Comparison of ENCODE assay signal across 8 cellular contexts in genomic region chr3:100209948-100210776, GRCh38. TPM values are rescaled to one million over a fixed set of nuclear protein-coding genes. Genes with fewer than 3 reads are reported as not detected.
DNase-seq lines count a peak whose midpoint lies in the region; ATAC-seq and TF ChIP-seq lines count a peak whose summit lies in the region.

No MANE protein-coding gene starts in this region.

- peaks cover 14% of the 10 kb centered on the region for H3K4me1 Mint-ChIP-seq in chondrocyte (ENCODE audit: low read depth)

- H3K27ac Mint-ChIP-seq in chondrocyte (ENCODE audit: unreplicated experiment), result peak overlapping the region; percentile 67

- ATAC-seq in GM19438 (IDR thresholded peaks at IDR 0.05; ENCODE audit: low read depth, unreplicated experiment) (peak; percentile 94), HG03442 (IDR thresholded peaks at IDR 0.05; ENCODE audit: unreplicated experiment) (peak; percentile 94)

- no peaks in the 10 kb centered on the region for H3K27me3 Mint-ChIP-seq in chondrocyte (ENCODE audit: low read depth)

- DNase-seq in chondrocyte (ENCODE audit: low spot score) (no peak), CD1c-positive myeloid dendritic cell (ENCODE audit: extremely low spot score) (no peak), DMS114 treated with DMSO at 0.1 percent for 48 hours (lab: John Stamatoyannopoulos, UW; ENCODE audit: unreplicated experiment) (no peak)
- DNase-seq in activated CD4-positive, alpha-beta T cell treated with anti-CD3 and anti-CD28 coated beads, Interleukin-2, amount 50 U/mL, for 4 hours, result no peak

- H3K27me3 ChIP-seq in BLaER1 treated with 17β-estradiol and CSF1 and Interleukin-3, amounts not matched to agents 10 nM and 100 nM, result no peaks in the 10 kb centered on the region
- no peaks in the 10 kb centered on the region for H3K27me3 ChIP-seq in neuron (ENCODE audit: insufficient read depth, low read length)

- TF ChIP-seq CTCF in chondrocyte (IDR thresholded peaks at IDR 0.05), result no peak

- H3K4me2 ChIP-seq in BLaER1 treated with 17β-estradiol and CSF1 and Interleukin-3, amounts not matched to agents 10 nM and 100 nM, result peak overlapping the region; percentile 5 to 80 (median 58); a peak in 19 of 22 replicates

- H3K4me3 ChIP-seq in BLaER1 treated with 17β-estradiol and CSF1 and Interleukin-3, amounts not matched to agents 10 nM and 100 nM, result no peak overlapping the region
- no peak overlapping the region for H3K4me3 ChIP-seq in neuron (ENCODE audit: low read length)

- no peak overlapping the region; a peak in 1 of 22 replicates for H3K9ac ChIP-seq in BLaER1 treated with 17β-estradiol and CSF1 and Interleukin-3, amounts not matched to agents 10 nM and 100 nM

- peak overlapping the region; percentile 13 for H2AFZ ChIP-seq in neuron (ENCODE audit: low read depth, low read length)

- H3K4me1 ChIP-seq in BLaER1 treated with 17β-estradiol and CSF1 and Interleukin-3, amounts not matched to agents 10 nM and 100 nM, result peaks cover 10 to 25% (median 21%) of the 10 kb centered on the region in 10 experiments
- peaks cover 25% of the 10 kb centered on the region for H3K4me1 ChIP-seq in neuron (ENCODE audit: insufficient read depth, low read length)

- H3K9me3 Mint-ChIP-seq in chondrocyte (ENCODE audit: low read depth), result no peaks in the 10 kb centered on the region

- H3K9me3 ChIP-seq in BLaER1 treated with 17β-estradiol and CSF1 and Interleukin-3, amounts not matched to agents 10 nM and 100 nM (replicated peaks in 1 of 11), result no peaks in the 10 kb centered on the region
- no peaks in the 10 kb centered on the region for H3K9me3 ChIP-seq in neuron (ENCODE audit: low read length)

- H3K4me3 Mint-ChIP-seq in chondrocyte (ENCODE audit: unreplicated experiment), result no peak overlapping the region

- no peaks in the 10 kb centered on the region for H3K36me3 ChIP-seq in BLaER1 treated with 17β-estradiol and CSF1 and Interleukin-3, amounts not matched to agents 10 nM and 100 nM
- no peaks in the 10 kb centered on the region for H3K36me3 ChIP-seq in neuron (ENCODE audit: insufficient read depth, low read length)

- H3K27ac ChIP-seq in BLaER1 treated with 17β-estradiol and CSF1 and Interleukin-3, amounts not matched to agents 10 nM and 100 nM, result peak overlapping the region in 6 of 11 experiments; percentile 7 to 48 (median 20); a peak in 8 of 22 replicates

- no peaks in the 10 kb centered on the region for H4K20me1 ChIP-seq in BLaER1 treated with 17β-estradiol and CSF1 and Interleukin-3, amounts not matched to agents 10 nM and 100 nM

- no peaks in the 10 kb centered on the region for H3K36me3 Mint-ChIP-seq in chondrocyte (ENCODE audit: low read depth)

RNA-seq across cellular contexts. Expression of gene TBC1D23, which starts 50.6 kb away (rescaled TPM):
- 43.5 to 47.2 TPM (median 46.6 TPM) in 3 replicates for total RNA-seq in chondrocyte
